1 cellular context compared by ENCODE assay signal in genomic region chr20:63557481-63557891, GRCh38.
TF ChIP-seq lines count a peak whose summit lies in the region.

No MANE protein-coding gene starts in this region.

TF ChIP-seq in HepG2, 621 proteins besides CTCF, POLR2A, EP300 and RAD21 (continued from another document and continues in another):
- TF ChIP-seq ZNF556 (CRISPR knock-in tag; IDR thresholded peaks at IDR 0.05; ENCODE audit: borderline replicate concordance) (peak; percentile 57; the same call in 1 of the 2 replicates), ZBTB3 (CRISPR knock-in tag; IDR thresholded peaks at IDR 0.05; ENCODE audit: borderline replicate concordance, low read depth) (no peak), ZNF292 (CRISPR knock-in tag; IDR thresholded peaks at IDR 0.05; ENCODE audit: borderline replicate concordance, low read depth) (no peak), ZNF83 (CRISPR knock-in tag; IDR thresholded peaks at IDR 0.05; ENCODE audit: borderline replicate concordance) (no peak), ZNF414 (CRISPR knock-in tag; IDR thresholded peaks at IDR 0.05) (0 out of 2 replicates have a peak, but pooled peaks have one; percentile 38), GZF1 (CRISPR knock-in tag; IDR thresholded peaks at IDR 0.05) (no peak), FOXA1 (IDR thresholded peaks at IDR 0.05) (no peak), FOXA1 (CRISPR knock-in tag; IDR thresholded peaks at IDR 0.05) (no peak), REPIN1 (CRISPR knock-in tag; IDR thresholded peaks at IDR 0.05; ENCODE audit: borderline replicate concordance, low read depth) (peak; percentile 29; the same call in 1 of the 2 replicates), ZBTB38 (CRISPR knock-in tag; IDR thresholded peaks at IDR 0.05) (peak; percentile 33; the same call in 1 of the 2 replicates), ZNF687 (CRISPR knock-in tag; IDR thresholded peaks at IDR 0.05) (peak; percentile 68), ZMYM3 (CRISPR knock-in tag; IDR thresholded peaks at IDR 0.05) (peak; percentile 40), ZNF18 (CRISPR knock-in tag; IDR thresholded peaks at IDR 0.05; ENCODE audit: insufficient replicate concordance) (no peak), ZFP82 (CRISPR knock-in tag; IDR thresholded peaks at IDR 0.05; ENCODE audit: borderline replicate concordance) (no peak), SSRP1 (CRISPR knock-in tag; IDR thresholded peaks at IDR 0.05) (no peak), MAZ (IDR thresholded peaks at IDR 0.05; ENCODE audit: borderline replicate concordance, low read depth, low read length) (no peak), MAZ (CRISPR knock-in tag; IDR thresholded peaks at IDR 0.05; ENCODE audit: low read depth) (peak; percentile 2; the same call in 1 of the 2 replicates), SAP130 (CRISPR knock-in tag; IDR thresholded peaks at IDR 0.05; ENCODE audit: low read depth) (peak; percentile 43; the same call in 1 of the 2 replicates), ZNF605 (CRISPR knock-in tag; IDR thresholded peaks at IDR 0.05) (no peak), HMG20A (CRISPR knock-in tag; IDR thresholded peaks at IDR 0.05; ENCODE audit: borderline replicate concordance) (no peak), TFAP4 (IDR thresholded peaks at IDR 0.05; ENCODE audit: borderline replicate concordance, low read depth) (peak; percentile 41; the same call in 1 of the 2 replicates), HBP1 (CRISPR knock-in tag; IDR thresholded peaks at IDR 0.05; ENCODE audit: low read depth) (0 out of 2 replicates have a peak, but pooled peaks have one; percentile 40), MIER3 (CRISPR knock-in tag; IDR thresholded peaks at IDR 0.05; ENCODE audit: borderline replicate concordance) (no peak), ZNF468 (CRISPR knock-in tag; IDR thresholded peaks at IDR 0.05) (peak; percentile 45; the same call in 1 of the 2 replicates), POGK (CRISPR knock-in tag; conservative IDR thresholded peaks at IDR 0.05) (no peak), ZNF501 (CRISPR knock-in tag; IDR thresholded peaks at IDR 0.05) (peak; percentile 41; the same call in 1 of the 2 replicates), FOXO4 (CRISPR knock-in tag; conservative IDR thresholded peaks at IDR 0.05) (no peak), NFKB2 (CRISPR knock-in tag; IDR thresholded peaks at IDR 0.05; ENCODE audit: borderline replicate concordance) (peak; percentile 72; the same call in 1 of the 2 replicates), SATB2 (CRISPR knock-in tag; IDR thresholded peaks at IDR 0.05) (no peak), PBX3 (CRISPR knock-in tag; IDR thresholded peaks at IDR 0.05; ENCODE audit: borderline replicate concordance) (no peak), ZNF160 (CRISPR knock-in tag; IDR thresholded peaks at IDR 0.05) (peak; percentile 36; the same call in 1 of the 2 replicates), NCOA2 (CRISPR knock-in tag; IDR thresholded peaks at IDR 0.05) (no peak), ZMYM4 (CRISPR knock-in tag; IDR thresholded peaks at IDR 0.05) (no peak), MTA1 (CRISPR knock-in tag; IDR thresholded peaks at IDR 0.05; ENCODE audit: borderline replicate concordance) (peak; percentile 67; the same call in 1 of the 2 replicates), PRDM4 (CRISPR knock-in tag; IDR thresholded peaks at IDR 0.05; ENCODE audit: borderline replicate concordance) (no peak), ZNF225 (CRISPR knock-in tag; IDR thresholded peaks at IDR 0.05) (peak; percentile 60; the same call in 1 of the 2 replicates), NCOA1 (CRISPR knock-in tag; IDR thresholded peaks at IDR 0.05) (no peak), ZSCAN25 (CRISPR knock-in tag; IDR thresholded peaks at IDR 0.05) (peak; percentile 45), SRSF1 (optimal IDR thresholded peaks at IDR 0.05; ENCODE audit: low read depth, low read length) (peak; percentile 63), NR1H2 (CRISPR knock-in tag; IDR thresholded peaks at IDR 0.05; ENCODE audit: borderline replicate concordance, low read depth) (no peak), CEBPZ (IDR thresholded peaks at IDR 0.05; ENCODE audit: low read length) (no peak), ZNF607 (CRISPR knock-in tag; IDR thresholded peaks at IDR 0.05; ENCODE audit: borderline replicate concordance) (0 out of 2 replicates have a peak, but pooled peaks have one; percentile 43), YEATS4 (CRISPR knock-in tag; IDR thresholded peaks at IDR 0.05; ENCODE audit: borderline replicate concordance) (peak; percentile 43; the same call in 1 of the 2 replicates)
